Comparison of ENCODE assay signal across 27 cellular contexts in the genomic region with DNA sequence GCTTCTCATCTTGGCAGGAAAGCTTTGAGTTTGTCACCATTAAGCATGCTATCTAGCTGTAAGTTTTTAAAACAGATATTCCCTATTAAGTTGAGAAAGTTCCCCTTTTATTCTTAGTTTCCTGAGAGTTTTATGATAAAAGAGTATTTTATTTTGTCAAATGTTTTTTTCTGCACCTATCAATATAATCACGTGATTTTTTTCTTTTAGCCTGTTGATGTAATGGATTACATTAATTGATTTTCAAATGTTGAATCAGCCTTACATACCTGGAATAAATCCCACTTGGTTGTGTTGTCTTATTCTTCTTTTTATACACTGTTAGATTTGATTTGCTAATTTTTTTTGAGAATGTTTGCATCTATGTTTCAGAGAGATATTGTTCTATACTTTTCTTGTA.
"Had no signal": no experiment of that assay in that cellular context is flagged by ENCODE, and none has a peak within 500 bp of the region (broad histone marks: within the 10 kb centered on the region; RNA-seq: fewer than 3 reads in every experiment).

No MANE protein-coding gene starts in this region.

- FAIRE-seq: urothelium cell line had no signal

- H3K9me3 ChIP-seq: suprapubic skin, testis, thoracic aorta, thyroid gland, tibial artery, transverse colon, upper lobe of left lung, upper lobe of right lung, uterus, vagina had no signal

- DNase-seq: stimulated activated CD4-positive, alpha-beta T cell treated with anti-CD3 and anti-CD28 coated beads, Interleukin-2, amount 100 ng/mL, for 48 hours; stimulated activated CD4-positive, alpha-beta T cell treated with anti-CD3 and anti-CD28 coated beads, Interleukin-4, amount 100 ng/mL, for 1 hour; stimulated activated CD4-positive, alpha-beta T cell treated with anti-CD3 and anti-CD28 coated beads, Interleukin-4, amount 100 ng/mL, for 24 hours; stimulated activated CD4-positive, alpha-beta T cell treated with anti-CD3 and anti-CD28 coated beads, Interleukin-4, amount 100 ng/mL, for 4 hours; stimulated activated CD8-positive, alpha-beta memory T cell treated with anti-CD3 and anti-CD28 coated beads, Interleukin-4, amount 100 ng/mL, for 48 hours; stimulated activated naive B cell treated with anti-CD40 and anti-IgM and Interleukin-4, amounts not matched to agents 10 μg/mL and 1 μg/mL and 100 μg/mL, for 72 hours; stimulated activated naive CD4-positive, alpha-beta T cell; stimulated activated naive CD4-positive, alpha-beta T cell treated with Interleukin-2 at 50 U/mL for 16 hours; stimulated activated naive CD8-positive, alpha-beta T cell treated with anti-CD3 and anti-CD28 coated beads, Interleukin-15, amount 100 ng/mL, for 72 hours; stimulated activated naive CD8-positive, alpha-beta T cell treated with anti-CD3 and anti-CD28 coated beads, Interleukin-15, Interleukin-2, amounts not matched to agents 100 U/mL and 50 U/mL, for 24 hours; stomach; substantia nigra; testis; thyroid gland; tibial artery; transverse colon; trophoblast cell; upper lobe of left lung; upper lobe of right lung; uterus had no signal

- H3K4me3 ChIP-seq: stomach, suprapubic skin, testis, thoracic aorta, thyroid gland, tibial artery, tibial nerve, transverse colon, upper lobe of left lung, upper lobe of right lung, uterus, vagina had no signal

- H3K27me3 ChIP-seq: stomach, suprapubic skin, testis, thyroid gland, tibial artery, tibial nerve, transverse colon, upper lobe of left lung, upper lobe of right lung, uterus, vagina had no signal

- H3K4me1 ChIP-seq: stomach, suprapubic skin, testis, thyroid gland, tibial artery, tibial nerve, transverse colon, upper lobe of left lung, upper lobe of right lung, uterus, vagina had no signal

- ATAC-seq: stimulated activated effector memory CD8-positive, alpha-beta T cell treated with anti-CD3 and anti-CD28 coated beads, Interleukin-12 subunit alpha, Interleukin-12 subunit beta, amount 100 ng/mL, for 72 hours; stimulated activated memory B cell treated with anti-CD40 and anti-IgM and Interleukin-4, amounts not matched to agents 10 μg/mL and 1 μg/mL and 100 μg/mL, for 72 hours; stimulated activated naive B cell treated with anti-CD40 and anti-IgM and Interleukin-4, amounts not matched to agents 10 μg/mL and 1 μg/mL and 100 μg/mL, for 72 hours; stimulated activated naive CD8-positive, alpha-beta T cell treated with anti-CD3 and anti-CD28 coated beads, Interleukin-15, amount 100 ng/mL, for 72 hours; stimulated activated naive CD8-positive, alpha-beta T cell treated with anti-CD3 and anti-CD28 coated beads, Interleukin-15, Interleukin-2, amounts not matched to agents 100 U/mL and 50 U/mL, for 24 hours; upper lobe of right lung had no signal

- H3K27ac ChIP-seq: stomach, suprapubic skin, testis, thoracic aorta, thyroid gland, tibial artery, tibial nerve, transverse colon, upper lobe of left lung, upper lobe of right lung, uterus, vagina had no signal

- H3K36me3 ChIP-seq: stomach, suprapubic skin, thoracic aorta, thyroid gland, tibial artery, tibial nerve, transverse colon, upper lobe of left lung, upper lobe of right lung, uterus, vagina had no signal
